ENCODE assay signal across 10 cellular contexts in genomic region chr17:82495844-82496528, GRCh38. TPM values are rescaled to one million over a fixed set of nuclear protein-coding genes. Genes with fewer than 3 reads are reported as not detected.
A peak's percentile ranks its signal among the peaks of the same experiment; 100 is the strongest.
DNase-seq lines count a peak whose midpoint lies in the region; ATAC-seq, FAIRE-seq and TF ChIP-seq lines count a peak whose summit lies in the region.
"Had no signal": no experiment of that assay in that cellular context is flagged by ENCODE, and none has a peak within 500 bp of the region (broad histone marks: within the 10 kb centered on the region; RNA-seq: fewer than 3 reads in every experiment).

No MANE protein-coding gene starts in this region.

- H3K27ac Mint-ChIP-seq in stimulated activated naive CD8-positive, alpha-beta T cell treated with anti-CD3 and anti-CD28 coated beads, Interleukin-15, amount 100 ng/mL, for 72 hours: peak overlapping the region in 1 of 2 donors; percentile 78

- TF ChIP-seq CTCF in brain microvascular endothelial cell (IDR thresholded peaks at IDR 0.05; ENCODE audit: low read depth, low read length, missing control alignments): no peak

- H3K27me3 ChIP-seq in brain microvascular endothelial cell (replicated peaks): no peaks in the 10 kb centered on the region

- no peaks in the 10 kb centered on the region for H3K9me3 Mint-ChIP-seq in stimulated activated naive CD8-positive, alpha-beta T cell treated with anti-CD3 and anti-CD28 coated beads, Interleukin-15, amount 100 ng/mL, for 72 hours

- in situ Hi-C loops in brain microvascular endothelial cell (cut with HindIII; ENCODE audit: low pct_ligation_motif_present, low sequenced_read_pairs): no loop called here

- H3K4me3 ChIP-seq in brain microvascular endothelial cell (ENCODE audit: low read depth, low read length): no peak overlapping the region

- peak overlapping the region; percentile 79 to 87 for H3K4me3 Mint-ChIP-seq in stimulated activated naive CD8-positive, alpha-beta T cell treated with anti-CD3 and anti-CD28 coated beads, Interleukin-15, amount 100 ng/mL, for 72 hours

- ATAC-seq in esophagus mucosa: peak; percentile 73
- no peak for ATAC-seq in stimulated activated naive CD8-positive, alpha-beta T cell treated with anti-CD3 and anti-CD28 coated beads, Interleukin-15, amount 100 ng/mL, for 72 hours

- no peaks in the 10 kb centered on the region for H3K36me3 ChIP-seq in brain microvascular endothelial cell (replicated peaks)

- H3K4me1 Mint-ChIP-seq in stimulated activated naive CD8-positive, alpha-beta T cell treated with anti-CD3 and anti-CD28 coated beads, Interleukin-15, amount 100 ng/mL, for 72 hours: peaks cover 50% of the 10 kb centered on the region

- H3K27me3 Mint-ChIP-seq in stimulated activated naive CD8-positive, alpha-beta T cell treated with anti-CD3 and anti-CD28 coated beads, Interleukin-15, amount 100 ng/mL, for 72 hours: no peaks in the 10 kb centered on the region

- H3K27ac ChIP-seq in brain microvascular endothelial cell: no peak overlapping the region

- DNase-seq in NCI-H2081 (lab: John Stamatoyannopoulos, UW) (peak; percentile 29 to 34), NCI-H2081 treated with DMSO at 0.1 percent for 48 hours (lab: John Stamatoyannopoulos, UW) (no peak), NCI-H748 treated with DMSO at 0.1 percent for 48 hours (lab: John Stamatoyannopoulos, UW) (peak; percentile 63), brain microvascular endothelial cell (no peak), urothelium cell line (ENCODE audit: low spot score) (no peak)
- peak in 1 of 2 donors; percentile 24 for DNase-seq in stimulated activated naive CD8-positive, alpha-beta T cell treated with anti-CD3 and anti-CD28 coated beads, Interleukin-15, amount 100 ng/mL, for 72 hours
- DNase-seq in stimulated activated naive CD4-positive, alpha-beta T cell (lab: John Stamatoyannopoulos, UW): no peak
- DNase-seq: activated naive CD4-positive, alpha-beta T cell; kidney had no signal

- no peak for FAIRE-seq in urothelium cell line (lab: Jason Lieb, UNC)
- FAIRE-seq: kidney had no signal

RNA-seq across cellular contexts. Expression of gene FOXK2, which starts 23.5 kb away (rescaled TPM):
- total RNA-seq in esophagus mucosa: 34.2 TPM

RNA-seq across cellular contexts. Expression of gene NARF, which starts 37.4 kb away (rescaled TPM):
- total RNA-seq in esophagus mucosa: 38.3 TPM

RNA-seq across cellular contexts. Expression of gene CYBC1, which starts 45.4 kb away (rescaled TPM):
- total RNA-seq in esophagus mucosa: 43.5 TPM

Comparison
In these comparisons a context has a peak if more than half of its experiments do, and no peak if none do; other contexts are left out.
1. DNase-seq: peak in NCI-H2081 (2 of 2) and NCI-H748 treated with DMSO at 0.1 percent for 48 hours (single experiment); none in NCI-H2081 treated with DMSO at 0.1 percent for 48 hours (single experiment), stimulated activated naive CD4-positive, alpha-beta T cell (0 of 6), brain microvascular endothelial cell (single experiment) and urothelium cell line (single experiment).